ENCODE assay signal across 1 cellular context in genomic region chr17:66451188-66452149, GRCh38.
TF ChIP-seq lines count a peak whose summit lies in the region.

No MANE protein-coding gene starts in this region.

TF ChIP-seq in HepG2, 621 proteins besides CTCF, POLR2A, EP300 and RAD21 (continued from another document and continues in another):
- TF ChIP-seq ZNF597 (CRISPR knock-in tag; IDR thresholded peaks at IDR 0.05) (no peak), REL (CRISPR knock-in tag; conservative IDR thresholded peaks at IDR 0.05) (no peak), GPBP1L1 (CRISPR knock-in tag; IDR thresholded peaks at IDR 0.05) (no peak), ZNF841 (CRISPR knock-in tag; IDR thresholded peaks at IDR 0.05; ENCODE audit: borderline replicate concordance) (no peak), FUBP1 (CRISPR knock-in tag; IDR thresholded peaks at IDR 0.05; ENCODE audit: borderline replicate concordance) (0 out of 2 replicates have a peak, but pooled peaks have one; percentile 60), TEAD3 (CRISPR knock-in tag; optimal IDR thresholded peaks at IDR 0.05; ENCODE audit: borderline replicate concordance) (peak; percentile 74), CEBPB (IDR thresholded peaks at IDR 0.05; ENCODE audit: borderline replicate concordance, low read depth, low read length) (no peak), NKX3-1 (CRISPR knock-in tag; IDR thresholded peaks at IDR 0.05) (no peak), MED1 (CRISPR knock-in tag; IDR thresholded peaks at IDR 0.05) (peak; percentile 59), RARA (CRISPR knock-in tag; IDR thresholded peaks at IDR 0.05) (peak; percentile 38; the same call in 1 of the 2 replicates), ZNF142 (CRISPR knock-in tag; IDR thresholded peaks at IDR 0.05) (no peak), ATAD3A (CRISPR knock-in tag; IDR thresholded peaks at IDR 0.05) (no peak), FOXK1 (CRISPR knock-in tag; IDR thresholded peaks at IDR 0.05; ENCODE audit: borderline replicate concordance, low read depth) (peak; percentile 61; the same call in 1 of the 2 replicates), TRIM24 (CRISPR knock-in tag; IDR thresholded peaks at IDR 0.05) (no peak), ATF7 (IDR thresholded peaks at IDR 0.05) (no peak), ATF7 (CRISPR knock-in tag; IDR thresholded peaks at IDR 0.05) (no peak), IKZF1 (IDR thresholded peaks at IDR 0.05) (no peak), ZNF513 (CRISPR knock-in tag; conservative IDR thresholded peaks at IDR 0.05) (no peak), MLLT10 (CRISPR knock-in tag; IDR thresholded peaks at IDR 0.05) (no peak), RNF219 (CRISPR knock-in tag; IDR thresholded peaks at IDR 0.05) (no peak), MXD3 (CRISPR knock-in tag; IDR thresholded peaks at IDR 0.05) (0 out of 2 replicates have a peak, but pooled peaks have one; percentile 40), SALL2 (CRISPR knock-in tag; IDR thresholded peaks at IDR 0.05) (0 out of 2 replicates have a peak, but pooled peaks have one; percentile 57), CHD4 (IDR thresholded peaks at IDR 0.05; ENCODE audit: borderline replicate concordance, low read length) (peak; percentile 56; the same call in 1 of the 2 replicates), HDAC1 (CRISPR knock-in tag; IDR thresholded peaks at IDR 0.05) (peak; percentile 34; the same call in 1 of the 2 replicates), ZNF138 (CRISPR knock-in tag; IDR thresholded peaks at IDR 0.05; ENCODE audit: low read depth) (no peak), TBP (CRISPR knock-in tag; IDR thresholded peaks at IDR 0.05) (no peak), ZNF704 (CRISPR knock-in tag; IDR thresholded peaks at IDR 0.05; ENCODE audit: borderline replicate concordance) (0 out of 2 replicates have a peak, but pooled peaks have one; percentile 19), HNF4G (IDR thresholded peaks at IDR 0.05; ENCODE audit: borderline replicate concordance, low read depth, low read length) (peak; percentile 90), HNF4G (CRISPR knock-in tag; IDR thresholded peaks at IDR 0.05; ENCODE audit: borderline replicate concordance, low read depth) (peak; percentile 92), SOX6 (IDR thresholded peaks at IDR 0.05) (no peak), SOX6 (CRISPR knock-in tag; IDR thresholded peaks at IDR 0.05) (peak; percentile 75), SAFB2 (CRISPR knock-in tag; IDR thresholded peaks at IDR 0.05; ENCODE audit: borderline replicate concordance, low read depth) (no peak), MAFK (conservative IDR thresholded peaks at IDR 0.05 in 1 of 2, IDR thresholded peaks at IDR 0.05 in 1 of 2; ENCODE audit: low read length in 2 of 2) (no peak), FOXA3 (CRISPR knock-in tag; IDR thresholded peaks at IDR 0.05) (peak; percentile 83), MBD4 (IDR thresholded peaks at IDR 0.05; ENCODE audit: borderline replicate concordance, low read length) (0 out of 2 replicates have a peak, but pooled peaks have one; percentile 27), ZHX2 (IDR thresholded peaks at IDR 0.05; ENCODE audit: low read depth) (no peak), ZHX2 (CRISPR knock-in tag; IDR thresholded peaks at IDR 0.05; ENCODE audit: borderline replicate concordance) (no peak), SALL1 (CRISPR knock-in tag; IDR thresholded peaks at IDR 0.05) (peak; percentile 96), SCMH1 (CRISPR knock-in tag; IDR thresholded peaks at IDR 0.05; ENCODE audit: borderline replicate concordance) (no peak), FOSL2 (CRISPR knock-in tag; IDR thresholded peaks at IDR 0.05) (peak; percentile 75), ZMYM2 (CRISPR knock-in tag; IDR thresholded peaks at IDR 0.05) (no peak)
